In genomic region chr14:72420749-72421452, GRCh38 we compare ENCODE assay signal across 8 cellular contexts.
A peak's percentile ranks its signal among the peaks of the same experiment; 100 is the strongest.
DNase-seq lines count a peak whose midpoint lies in the region; ATAC-seq, FAIRE-seq and TF ChIP-seq lines count a peak whose summit lies in the region.

No MANE protein-coding gene starts in this region.

- WGBS in trophoblast cell (ENCODE audit: extremely low coverage, insufficient coverage, insufficient read length) = no CpG with 5 or more reads among the region's 16 CpGs

- H3K27ac ChIP-seq in trophoblast cell (ENCODE audit: low read depth, low read length) = no peak overlapping the region

- H3K4me3 ChIP-seq in Caco-2 (ENCODE audit: low read depth, low read length) (no peak overlapping the region), trophoblast cell (ENCODE audit: low read depth, low read length) (no peak overlapping the region)

- H3K9me3 ChIP-seq in Caco-2 (no peaks in the 10 kb centered on the region), trophoblast cell (ENCODE audit: insufficient read depth, low read depth, low read length) (peaks cover 4% of the 10 kb centered on the region)

- H2BK5ac ChIP-seq in trophoblast cell (ENCODE audit: low read depth, low read length, poor library complexity) = no peak overlapping the region

- H3K9ac ChIP-seq in trophoblast cell (ENCODE audit: low read length) = no peak overlapping the region

- H3K36me3 ChIP-seq in Caco-2 (ENCODE audit: control insufficient read depth, insufficient read depth, low read length) = no peaks in the 10 kb centered on the region
- no peaks in the 10 kb centered on the region for H3K36me3 ChIP-seq in trophoblast cell (ENCODE audit: control insufficient read depth in 1 of 2, insufficient read depth in 2 of 2, low read length in 2 of 2)

- H3K23ac ChIP-seq in trophoblast cell (ENCODE audit: low read length) = no peak overlapping the region

- H3K4me2 ChIP-seq in trophoblast cell (ENCODE audit: low read length) = no peak overlapping the region

- H4K91ac ChIP-seq in trophoblast cell (ENCODE audit: low read depth, low read length) = no peak overlapping the region

- CTCF ChIA-PET in Caco-2 (lab: Charles Lee) = no interaction called here

- no peaks in the 10 kb centered on the region for H3K79me2 ChIP-seq in trophoblast cell (ENCODE audit: control insufficient read depth, insufficient read depth, low read length, poor library complexity)

- no peaks in the 10 kb centered on the region for H3K79me1 ChIP-seq in trophoblast cell (ENCODE audit: low read length)

- ATAC-seq in GM21423 (IDR thresholded peaks at IDR 0.05; ENCODE audit: unreplicated experiment) = no peak

- H3K27ac Mint-ChIP-seq in Caco-2 (ENCODE audit: unreplicated experiment) = no peak overlapping the region
- no peak overlapping the region for H3K27ac Mint-ChIP-seq in glutamatergic neuron (ENCODE audit: unreplicated experiment)

- no peak overlapping the region for H3K18ac ChIP-seq in trophoblast cell (ENCODE audit: low read length)

- no peak overlapping the region for H4K12ac ChIP-seq in trophoblast cell (ENCODE audit: low read depth, low read length)

- H3K36me3 Mint-ChIP-seq in Caco-2 (ENCODE audit: insufficient read depth, unreplicated experiment) (no peaks in the 10 kb centered on the region), glutamatergic neuron (ENCODE audit: unreplicated experiment) (no peaks in the 10 kb centered on the region)

- H3K27me3 ChIP-seq in Caco-2 (replicated peaks; ENCODE audit: control insufficient read depth, insufficient read depth, low read length) (no peaks in the 10 kb centered on the region), trophoblast cell (ENCODE audit: insufficient read depth, low read length) (no peaks in the 10 kb centered on the region)

- no peak overlapping the region for H3K14ac ChIP-seq in trophoblast cell (ENCODE audit: low read length)

- H2BK12ac ChIP-seq in trophoblast cell (ENCODE audit: low read length) = peak overlapping the region; percentile 74

- no TSS peak for BruUV-seq in Caco-2 (replicated peaks; lab: Mats Ljungman, UMichigan)

- intact Hi-C loops in Caco-2 (cut with micrococcal nuclease; ENCODE audit: unreplicated experiment) = no loop called here

- H2AFZ ChIP-seq in trophoblast cell (ENCODE audit: insufficient read depth, low read length, poor library complexity) = no peak overlapping the region

- no peak overlapping the region for H2AK5ac ChIP-seq in trophoblast cell (ENCODE audit: low read length)

- H3K4me3 Mint-ChIP-seq in Caco-2 (ENCODE audit: unreplicated experiment) = no peak overlapping the region
- no peak overlapping the region for H3K4me3 Mint-ChIP-seq in glutamatergic neuron (ENCODE audit: unreplicated experiment)

- POLR2A ChIA-PET in Caco-2 (lab: Charles Lee) = no interaction called here

- no peaks in the 10 kb centered on the region for H3K4me1 ChIP-seq in Caco-2
- no peaks in the 10 kb centered on the region for H3K4me1 ChIP-seq in trophoblast cell (ENCODE audit: control insufficient read depth in 1 of 2, insufficient read depth in 2 of 2, low read length in 2 of 2)

- DNase-seq in Caco-2 = peak; percentile 69 to 79
- DNase-seq in HuH-7.5 (ENCODE audit: low spot score) = peak; percentile 12
- peak; percentile 68 for DNase-seq in RPMI8226
- peak; percentile 59 for DNase-seq in activated gamma-delta T cell treated with anti-CD3 and anti-CD28 coated beads, Interleukin-2, amount 50 U/mL, for 16 hours (ENCODE audit: low read depth)
- peak; percentile 94 for DNase-seq in glutamatergic neuron
- DNase-seq in trophoblast cell = peak; percentile 81 to 95
- peak; percentile 90 for DNase-seq in urothelium cell line (ENCODE audit: low spot score)

- no peak overlapping the region for H3K4ac ChIP-seq in trophoblast cell (ENCODE audit: low read depth, low read length)

- peak; percentile 73 to 84 for TF ChIP-seq CTCF in Caco-2 (IDR thresholded peaks at IDR 0.05; ENCODE audit: insufficient read depth in 1 of 2, low read depth in 1 of 2, low read length in 1 of 2, severe bottlenecking in 1 of 2, unreplicated experiment in 1 of 2)
- peak; percentile 99 for TF ChIP-seq CTCF in glutamatergic neuron (IDR thresholded peaks at IDR 0.05; ENCODE audit: partially characterized antibody, unreplicated experiment)

- H3K9me3 Mint-ChIP-seq in Caco-2 (ENCODE audit: unreplicated experiment) = no peaks in the 10 kb centered on the region
- no peaks in the 10 kb centered on the region for H3K9me3 Mint-ChIP-seq in glutamatergic neuron (ENCODE audit: unreplicated experiment)

- H3K27me3 Mint-ChIP-seq in Caco-2 (ENCODE audit: insufficient read depth, unreplicated experiment) (peaks cover 3% of the 10 kb centered on the region), glutamatergic neuron (ENCODE audit: unreplicated experiment) (peaks cover 1% of the 10 kb centered on the region)

- no peak overlapping the region for H4K8ac ChIP-seq in trophoblast cell (ENCODE audit: low read depth, low read length)

- peak; percentile 78 for FAIRE-seq in urothelium cell line (lab: Jason Lieb, UNC)

- no peak overlapping the region for H2BK120ac ChIP-seq in trophoblast cell (ENCODE audit: insufficient read depth, low read length, poor library complexity)

- H3K4me1 Mint-ChIP-seq in Caco-2 (ENCODE audit: low read depth, unreplicated experiment) = no peaks in the 10 kb centered on the region
- peaks cover 11% of the 10 kb centered on the region for H3K4me1 Mint-ChIP-seq in glutamatergic neuron (ENCODE audit: low read depth, unreplicated experiment)

Comparison
In these comparisons a context has a peak if more than half of its experiments do, and no peak if none do; other contexts are left out.
1. DNase-seq: peak in every context shown above with its lines; median percentile 94 in glutamatergic neuron; 90 in urothelium cell line; 88 in trophoblast cell; 74 in Caco-2; 68 in RPMI8226; 59 in activated gamma-delta T cell treated with anti-CD3 and anti-CD28 coated beads, Interleukin-2, amount 50 U/mL, for 16 hours; 12 in HuH-7.5.